Comparison of ENCODE assay signal across 17 cellular contexts in genomic region chr2:190600293-190601103, GRCh38.
"Had no signal": no experiment of that assay in that cellular context is flagged by ENCODE, and none has a peak within 500 bp of the region (broad histone marks: within the 10 kb centered on the region; RNA-seq: fewer than 3 reads in every experiment).

No MANE protein-coding gene starts in this region.

- H3K9me3 Mint-ChIP-seq: activated B cell treated with CpG ODN at 0.5 μM for 24 hours; activated T-cell treated with anti-CD3 and anti-CD28 coated beads, Interleukin-2, amount 50 U/mL, for 24 hours had no signal

- DNase-seq: activated B cell treated with CpG ODN at 0.5 μM for 24 hours; activated CD4-positive, alpha-beta T cell treated with anti-CD3 and anti-CD28 coated beads, Interleukin-2, amount 50 U/mL, for 48 hours; activated CD8-positive, alpha-beta memory T cell treated with anti-CD3 and anti-CD28 coated beads, Interleukin-2, amount 10 ng/mL, durations not matched to agents 7 days and 5 days; activated effector memory CD4-positive, alpha-beta T cell treated with Interleukin-2 at 50 U/mL for 16 hours; activated naive CD8-positive, alpha-beta T cell treated with anti-CD3 and anti-CD28 coated beads, Interleukin-2, amount 10 ng/mL, durations not matched to agents 7 days and 5 days; activated T-cell treated with anti-CD3 and anti-CD28 coated beads, Interleukin-2, amount 50 U/mL, for 24 hours; aorta; heart left ventricle; islet precursor cell; left ventricle myocardium superior; mesendoderm; T-helper 1 cell had no signal

- H3K4me3 ChIP-seq: cardiac muscle cell, heart left ventricle, skin epidermis, tibial nerve, vagina had no signal

- H3K36me3 Mint-ChIP-seq: activated CD8-positive, alpha-beta memory T cell treated with anti-CD3 and anti-CD28 coated beads, Interleukin-2, amount 10 ng/mL, durations not matched to agents 7 days and 5 days had no signal

- H3K9me3 ChIP-seq: tibial nerve, vagina had no signal

- H2AFZ ChIP-seq: parathyroid adenoma had no signal

- H3K4me3 Mint-ChIP-seq: activated B cell treated with CpG ODN at 0.5 μM for 24 hours; activated CD8-positive, alpha-beta memory T cell treated with anti-CD3 and anti-CD28 coated beads, Interleukin-2, amount 10 ng/mL, durations not matched to agents 7 days and 5 days; activated naive CD8-positive, alpha-beta T cell treated with anti-CD3 and anti-CD28 coated beads, Interleukin-2, amount 10 ng/mL, durations not matched to agents 7 days and 5 days; activated T-cell treated with anti-CD3 and anti-CD28 coated beads, Interleukin-2, amount 50 U/mL, for 24 hours had no signal

- H3K27ac ChIP-seq: cardiac muscle cell, parathyroid adenoma, skin epidermis, tibial nerve, vagina had no signal

- H3K9ac ChIP-seq: parathyroid adenoma had no signal

- H3K27me3 Mint-ChIP-seq: activated B cell treated with CpG ODN at 0.5 μM for 24 hours; activated CD8-positive, alpha-beta memory T cell treated with anti-CD3 and anti-CD28 coated beads, Interleukin-2, amount 10 ng/mL, durations not matched to agents 7 days and 5 days; activated naive CD8-positive, alpha-beta T cell treated with anti-CD3 and anti-CD28 coated beads, Interleukin-2, amount 10 ng/mL, durations not matched to agents 7 days and 5 days; activated T-cell treated with anti-CD3 and anti-CD28 coated beads, Interleukin-2, amount 50 U/mL, for 24 hours had no signal

- H3K27me3 ChIP-seq: cardiac muscle cell, heart left ventricle, tibial nerve, vagina had no signal

- ATAC-seq: activated CD8-positive, alpha-beta memory T cell treated with anti-CD3 and anti-CD28 coated beads, Interleukin-2, amount 10 ng/mL, durations not matched to agents 7 days and 5 days; heart left ventricle; left ventricle myocardium superior had no signal

- H3K79me2 ChIP-seq: parathyroid adenoma had no signal

- H3K27ac Mint-ChIP-seq: activated B cell treated with CpG ODN at 0.5 μM for 24 hours; activated CD8-positive, alpha-beta memory T cell treated with anti-CD3 and anti-CD28 coated beads, Interleukin-2, amount 10 ng/mL, durations not matched to agents 7 days and 5 days; activated naive CD8-positive, alpha-beta T cell treated with anti-CD3 and anti-CD28 coated beads, Interleukin-2, amount 10 ng/mL, durations not matched to agents 7 days and 5 days; activated T-cell treated with anti-CD3 and anti-CD28 coated beads, Interleukin-2, amount 50 U/mL, for 24 hours had no signal

- H3K36me3 ChIP-seq: cardiac muscle cell, heart left ventricle, tibial nerve, vagina had no signal
